In the genomic region with DNA sequence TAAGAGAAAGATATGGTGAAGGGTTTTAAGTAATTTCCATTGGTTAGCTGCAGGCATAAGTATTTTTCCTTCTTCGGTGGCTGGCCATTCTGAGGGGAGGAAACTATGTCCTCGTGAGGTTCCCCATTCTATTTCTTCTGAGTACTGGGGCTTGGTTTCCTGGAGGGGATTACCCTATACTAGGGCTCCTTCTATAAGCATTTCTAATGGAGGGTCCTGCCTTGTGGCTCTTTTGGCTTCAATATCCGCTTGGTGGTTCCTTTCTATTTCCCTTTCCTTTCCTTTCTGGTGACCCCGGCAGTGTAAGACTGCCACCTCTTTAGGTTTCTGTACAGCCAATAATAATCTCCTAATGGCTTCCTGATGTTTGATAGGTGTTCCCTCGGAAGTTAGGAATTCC, we compare ENCODE assay signal across 1 cellular context. TPM values are rescaled to one million over a fixed set of nuclear protein-coding genes. Genes with fewer than 3 reads are reported as not detected.
"Had no signal": no experiment of that assay in that cellular context is flagged by ENCODE, and none has a peak within 500 bp of the region (broad histone marks: within the 10 kb centered on the region; RNA-seq: fewer than 3 reads in every experiment).

No MANE protein-coding gene starts in this region.

RNA-seq across cellular contexts. Expression of gene GPR68, which starts 18.1 kb away (rescaled TPM):
- total RNA-seq: SK-MEL-5 had no signal
